21 cellular contexts compared by ENCODE assay signal in the genomic region with DNA sequence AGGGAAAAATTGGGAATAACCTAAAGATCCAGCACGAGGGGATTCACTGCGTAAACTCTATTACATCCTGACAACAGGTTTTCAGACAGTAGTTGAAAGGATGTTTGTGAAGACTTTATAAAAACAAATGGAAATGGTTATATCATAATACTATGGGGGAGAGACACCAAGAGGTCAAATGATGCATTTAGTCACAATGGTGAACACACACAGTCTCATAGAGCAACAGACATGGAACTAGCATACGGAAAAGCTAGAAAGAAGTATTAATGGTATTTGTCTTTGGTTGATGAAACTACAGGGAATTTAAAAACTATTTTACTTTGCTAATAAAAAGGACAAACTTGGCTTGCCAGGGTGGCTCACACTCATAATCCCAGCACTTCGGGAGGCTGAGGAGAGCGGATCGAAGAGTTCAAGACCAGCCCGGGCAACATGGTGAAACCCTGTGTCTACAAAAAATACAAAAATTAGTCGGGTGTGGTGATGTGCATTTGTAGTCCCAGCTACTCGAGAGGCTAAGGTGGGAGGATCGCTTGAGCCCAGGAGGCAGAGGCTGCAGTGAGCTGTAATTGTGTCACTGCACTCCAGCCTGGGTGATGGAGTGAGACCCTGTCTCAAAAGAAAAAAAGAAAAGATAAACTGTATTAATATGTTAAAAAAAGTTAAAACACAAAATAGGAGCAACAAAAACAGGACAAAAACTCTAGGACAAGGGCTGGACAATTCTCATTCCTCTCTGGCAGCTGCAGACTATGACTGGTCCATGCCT.
"Had no signal": no experiment of that assay in that cellular context is flagged by ENCODE, and none has a peak within 500 bp of the region (broad histone marks: within the 10 kb centered on the region; RNA-seq: fewer than 3 reads in every experiment).

No MANE protein-coding gene starts in this region.

- H2AFZ ChIP-seq: hepatocyte, parathyroid adenoma had no signal

- H3K79me2 ChIP-seq: hepatocyte, parathyroid adenoma had no signal

- H3K4me3 ChIP-seq: gastroesophageal sphincter, heart left ventricle, hepatocyte, lung, mucosa of descending colon, prostate gland, right atrium auricular region, smooth muscle cell, stomach, thyroid gland had no signal

- DNase-seq: cortex of kidney; effector CD4-positive, alpha-beta T cell; foreskin fibroblast; heart left ventricle; kidney; mucosa of descending colon; naive B cell; stimulated activated CD4-positive, alpha-beta T cell treated with anti-CD3 and anti-CD28 coated beads, Interleukin-12 subunit alpha, Interleukin-12 subunit beta, amount 100 ng/mL, for 4 hours; stimulated activated CD4-positive, alpha-beta T cell treated with anti-CD3 and anti-CD28 coated beads, Interleukin-1b, Interleukin-23, amount 100 ng/mL, for 48 hours; stimulated activated CD4-positive, alpha-beta T cell treated with anti-CD3 and anti-CD28 coated beads, Interleukin-4, amount 100 ng/mL, for 24 hours; stimulated activated naive CD4-positive, alpha-beta T cell treated with Interleukin-2 at 50 U/mL for 16 hours; stomach; thyroid gland had no signal

- H3K4me2 ChIP-seq: hepatocyte, smooth muscle cell had no signal

- H3K9me3 ChIP-seq: gastroesophageal sphincter, heart left ventricle, mucosa of descending colon, neutrophil, prostate gland, right atrium auricular region, stomach, thyroid gland had no signal

- H3K36me3 ChIP-seq: gastroesophageal sphincter, heart left ventricle, neutrophil, prostate gland, right atrium auricular region, stomach, thyroid gland had no signal

- H3K9ac ChIP-seq: parathyroid adenoma had no signal

- H3K27ac ChIP-seq: gastroesophageal sphincter, heart left ventricle, hepatocyte, neutrophil, parathyroid adenoma, prostate gland, right atrium auricular region, stomach, thyroid gland had no signal

- H3K27me3 ChIP-seq: hepatocyte, neutrophil, right atrium auricular region, stomach, thyroid gland had no signal

- H3K4me1 ChIP-seq: gastroesophageal sphincter, heart left ventricle, parathyroid adenoma, prostate gland, right atrium auricular region had no signal
